Comparison of ENCODE assay signal across 8 cellular contexts in genomic region chr3:27821609-27822008, GRCh38.
DNase-seq lines count a peak whose midpoint lies in the region; ATAC-seq and TF ChIP-seq lines count a peak whose summit lies in the region.
"Not testable (repeated sequence)": the region's sequence is repeated elsewhere in the genome, so short reads cannot be mapped to it uniquely, and the experiment has no call there.

No MANE protein-coding gene starts in this region.

- not testable (repeated sequence) for H3K9ac ChIP-seq in H9 (ENCODE audit: extremely low read depth, insufficient read length, low read length)

- not testable (repeated sequence) for H2AK5ac ChIP-seq in H9 (ENCODE audit: insufficient read length, low read length)

- not testable (repeated sequence) for H3K23me2 ChIP-seq in H9 (ENCODE audit: insufficient read length, low read depth, low read length, poor library complexity, severe bottlenecking)

- no CpG with 5 or more reads among the region's 23 CpGs for WGBS in H9 (ENCODE audit: extremely low coverage, insufficient read length, low lambda C conversion rate)

- TF ChIP-seq CTCF in 22Rv1 (IDR thresholded peaks at IDR 0.05); H9 (conservative IDR thresholded peaks at IDR 0.05); WTC11 (IDR thresholded peaks at IDR 0.05); chondrocyte (IDR thresholded peaks at IDR 0.05); glutamatergic neuron (IDR thresholded peaks at IDR 0.05; ENCODE audit: partially characterized antibody, unreplicated experiment); mesothelial cell of epicardium (IDR thresholded peaks at IDR 0.05; ENCODE audit: unreplicated experiment); osteocyte (IDR thresholded peaks at IDR 0.05): not testable (repeated sequence)

- CTCF ChIA-PET in WTC11 (lab: Charles Lee): interaction anchor here (1.1 kb wide), 1 partner anchor 100 kb away, joined by 3 read pairs; no protein-coding TSS in a partner anchor

- not testable (repeated sequence) for H3K56ac ChIP-seq in H9 (ENCODE audit: insufficient read length, low read depth, low read length)

- H2BK120ac ChIP-seq in H9 (ENCODE audit: low read depth, low read length, poor library complexity, severe bottlenecking): not testable (repeated sequence)

- H3K27ac Mint-ChIP-seq in H9 (peak overlapping the region; percentile 78 to 97 (median 96); a peak in 6 of 7 replicates), WTC11 (peak overlapping the region; percentile 93), glutamatergic neuron (ENCODE audit: unreplicated experiment) (peak overlapping the region; percentile 82), mesothelial cell of epicardium (peak overlapping the region; percentile 53)
- H3K27ac Mint-ChIP-seq in chondrocyte (ENCODE audit: unreplicated experiment); osteocyte (ENCODE audit: unreplicated experiment): not testable (repeated sequence)

- H3K27me3 ChIP-seq in H9 (ENCODE audit: insufficient read depth, low read length): not testable (repeated sequence)

- H3K4me1 ChIP-seq in H9 (ENCODE audit: insufficient read depth, low read length): not testable (repeated sequence)

- H3K4me3 Mint-ChIP-seq in H9 (peak overlapping the region; percentile 85 to 87), WTC11 (peak overlapping the region; percentile 93), chondrocyte (ENCODE audit: unreplicated experiment) (peak overlapping the region; percentile 71), glutamatergic neuron (ENCODE audit: unreplicated experiment) (peak overlapping the region; percentile 80), mesothelial cell of epicardium (peak overlapping the region; percentile 63), osteocyte (ENCODE audit: unreplicated experiment) (peak overlapping the region; percentile 65)

- H3K23ac ChIP-seq in H9 (ENCODE audit: insufficient read length, low read depth, low read length): not testable (repeated sequence)

- H3K27ac ChIP-seq in 22Rv1: peak overlapping the region; percentile 47; the same call in 1 of the 2 replicates
- H3K27ac ChIP-seq in H9 (ENCODE audit: insufficient read length, low read depth, low read length): not testable (repeated sequence)

- not testable (repeated sequence) for H4K8ac ChIP-seq in H9 (replicated peaks; ENCODE audit: insufficient read length, low read depth, low read length)

- not testable (repeated sequence) for H3K4me2 ChIP-seq in H9 (ENCODE audit: insufficient read depth, insufficient read length, low read length)

- not testable (repeated sequence) for H3K9me3 Mint-ChIP-seq in H9; chondrocyte (ENCODE audit: low read depth); glutamatergic neuron (ENCODE audit: unreplicated experiment); mesothelial cell of epicardium; osteocyte (ENCODE audit: unreplicated experiment)
- peaks cover 20% of the 10 kb centered on the region for H3K9me3 Mint-ChIP-seq in WTC11

- not testable (repeated sequence) for H2BK12ac ChIP-seq in H9 (ENCODE audit: insufficient read length, low read depth, low read length)

- peaks cover 45% of the 10 kb centered on the region for H3K27me3 Mint-ChIP-seq in H9 (ENCODE audit: low read depth)
- H3K27me3 Mint-ChIP-seq in WTC11 (ENCODE audit: low read depth): peaks cover 52% of the 10 kb centered on the region
- H3K27me3 Mint-ChIP-seq in chondrocyte (ENCODE audit: low read depth); glutamatergic neuron (ENCODE audit: unreplicated experiment); mesothelial cell of epicardium (ENCODE audit: low read depth); osteocyte (ENCODE audit: unreplicated experiment): not testable (repeated sequence)

- not testable (repeated sequence) for H2BK15ac ChIP-seq in H9 (ENCODE audit: low read depth, low read length)

- not testable (repeated sequence) for H4K20me1 ChIP-seq in H9 (ENCODE audit: control insufficient read depth, insufficient read depth, insufficient read length)

- not testable (repeated sequence) for H4K5ac ChIP-seq in H9 (ENCODE audit: insufficient read length, low read depth, low read length)

- not testable (repeated sequence) for H2BK5ac ChIP-seq in H9 (ENCODE audit: insufficient read length, low read length)

- not testable (repeated sequence) for H3K9me3 ChIP-seq in H9 (ENCODE audit: control insufficient read depth, low read depth, low read length)

- H4K91ac ChIP-seq in H9 (ENCODE audit: insufficient read length, low read depth, low read length): not testable (repeated sequence)

- not testable (repeated sequence) for H3K4ac ChIP-seq in H9 (ENCODE audit: low read depth, low read length)

- not testable (repeated sequence) for ATAC-seq in WTC11

- H3K79me2 ChIP-seq in H9 (ENCODE audit: insufficient read depth, low read length): not testable (repeated sequence)

- not testable (repeated sequence) for H3T11ph ChIP-seq in H9 (ENCODE audit: low read length)

- not testable (repeated sequence) for H2BK20ac ChIP-seq in H9 (ENCODE audit: low read depth, low read length, poor library complexity, severe bottlenecking)

- not testable (repeated sequence) for DNase-seq in H9; WTC11 (ENCODE audit: low spot score); chondrocyte (ENCODE audit: low spot score); glutamatergic neuron; mesothelial cell of epicardium (ENCODE audit: low spot score in 2 of 2, unreplicated experiment in 2 of 2); osteocyte (ENCODE audit: extremely low spot score, unreplicated experiment)
- DNase-seq in NCI-H146 (lab: John Stamatoyannopoulos, UW): peak; percentile 6

- peaks cover 2 to 14% (median 6%) of the 10 kb centered on the region in 3 experiments; a peak in 4 of 7 replicates for H3K36me3 Mint-ChIP-seq in H9 (ENCODE audit: insufficient read depth in 1 of 3, low read depth in 3 of 3)
- peaks cover 18% of the 10 kb centered on the region for H3K36me3 Mint-ChIP-seq in WTC11
- H3K36me3 Mint-ChIP-seq in chondrocyte (ENCODE audit: low read depth); glutamatergic neuron (ENCODE audit: unreplicated experiment); mesothelial cell of epicardium; osteocyte (ENCODE audit: unreplicated experiment): not testable (repeated sequence)

- H3K4me1 Mint-ChIP-seq in H9; chondrocyte (ENCODE audit: low read depth); glutamatergic neuron (ENCODE audit: low read depth, unreplicated experiment); mesothelial cell of epicardium; osteocyte (ENCODE audit: unreplicated experiment): not testable (repeated sequence)
- peaks cover 14% of the 10 kb centered on the region for H3K4me1 Mint-ChIP-seq in WTC11

- POLR2A ChIA-PET in WTC11 (lab: Charles Lee): interaction anchor here (0.6 kb wide), 1 partner anchor 100 kb away, joined by 3 read pairs; no protein-coding TSS in a partner anchor

- not testable (repeated sequence) for H2AFZ ChIP-seq in H9 (ENCODE audit: low read length)

- not testable (repeated sequence) for H3K18ac ChIP-seq in H9 (ENCODE audit: insufficient read length, low read depth, low read length)

- H3K79me1 ChIP-seq in H9 (ENCODE audit: insufficient read depth, low read depth, low read length, poor library complexity, severe bottlenecking): not testable (repeated sequence)

- not testable (repeated sequence) for H3K14ac ChIP-seq in H9 (ENCODE audit: insufficient read depth, low read length)
